Comparison of ENCODE assay signal across 2 cellular contexts in the genomic region with DNA sequence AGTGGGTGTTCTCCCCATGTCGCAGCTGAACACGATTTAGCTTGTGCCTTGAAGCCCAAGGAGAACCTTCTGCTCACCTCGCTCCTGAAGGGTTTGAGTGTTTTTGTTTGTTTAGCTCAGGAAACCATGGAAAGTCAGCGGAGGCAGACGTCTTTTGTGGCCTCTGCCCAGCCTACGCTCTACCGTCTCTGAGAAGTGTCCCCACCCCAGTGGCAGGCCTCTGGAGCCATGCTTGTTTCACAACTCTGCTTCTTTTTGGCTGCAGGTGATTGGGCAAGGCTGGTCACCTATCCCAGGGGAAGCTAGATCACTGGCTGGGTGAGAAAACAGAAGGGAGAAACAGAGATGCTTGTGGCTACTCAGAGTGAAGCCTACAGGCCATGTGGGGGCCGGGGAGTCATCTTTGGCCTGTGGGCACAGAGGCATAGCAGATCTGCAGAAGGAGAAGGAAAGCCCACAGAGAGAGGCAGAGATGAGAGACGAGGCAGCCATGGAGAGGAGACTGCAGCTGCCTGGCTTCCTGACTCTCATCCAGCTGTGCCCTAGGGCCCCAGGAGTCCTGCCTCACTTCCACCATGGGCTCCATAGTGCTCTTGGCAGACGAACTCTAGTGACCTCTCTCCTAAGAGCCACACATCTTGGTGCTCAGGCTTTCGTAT.
TF ChIP-seq lines count a peak whose summit lies in the region.

No MANE protein-coding gene starts in this region.

TF ChIP-seq in SK-N-SH, 30 proteins besides CTCF, POLR2A, EP300 and RAD21 (continued from another document):
- TF ChIP-seq, protein P1, sequence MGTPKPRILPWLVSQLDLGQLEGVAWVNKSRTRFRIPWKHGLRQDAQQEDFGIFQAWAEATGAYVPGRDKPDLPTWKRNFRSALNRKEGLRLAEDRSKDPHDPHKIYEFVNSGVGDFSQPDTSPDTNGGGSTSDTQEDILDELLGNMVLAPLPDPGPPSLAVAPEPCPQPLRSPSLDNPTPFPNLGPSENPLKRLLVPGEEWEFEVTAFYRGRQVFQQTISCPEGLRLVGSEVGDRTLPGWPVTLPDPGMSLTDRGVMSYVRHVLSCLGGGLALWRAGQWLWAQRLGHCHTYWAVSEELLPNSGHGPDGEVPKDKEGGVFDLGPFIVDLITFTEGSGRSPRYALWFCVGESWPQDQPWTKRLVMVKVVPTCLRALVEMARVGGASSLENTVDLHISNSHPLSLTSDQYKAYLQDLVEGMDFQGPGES (IDR thresholded peaks at IDR 0.05; ENCODE audit: low read depth, low read length) = no peak
- TF ChIP-seq FOXJ3 (CRISPR knock-in tag; IDR thresholded peaks at IDR 0.05) = no peak
- no peak for TF ChIP-seq NRF1 (IDR thresholded peaks at IDR 0.05; ENCODE audit: low read depth, low read length)
- TF ChIP-seq POLR2AphosphoS5 (IDR thresholded peaks at IDR 0.05; ENCODE audit: low read depth, low read length) = no peak
- no peak for TF ChIP-seq RFX5 (IDR thresholded peaks at IDR 0.05; ENCODE audit: low read length)
- TF ChIP-seq TEAD4 (IDR thresholded peaks at IDR 0.05; ENCODE audit: borderline replicate concordance, insufficient read depth) = no peak

TF ChIP-seq in SK-N-SH treated with all-trans-retinoic acid at 6 μM for 48 hours, 23 proteins besides CTCF, POLR2A, EP300 and RAD21 (continued from another document):
- TF ChIP-seq, protein P2, sequence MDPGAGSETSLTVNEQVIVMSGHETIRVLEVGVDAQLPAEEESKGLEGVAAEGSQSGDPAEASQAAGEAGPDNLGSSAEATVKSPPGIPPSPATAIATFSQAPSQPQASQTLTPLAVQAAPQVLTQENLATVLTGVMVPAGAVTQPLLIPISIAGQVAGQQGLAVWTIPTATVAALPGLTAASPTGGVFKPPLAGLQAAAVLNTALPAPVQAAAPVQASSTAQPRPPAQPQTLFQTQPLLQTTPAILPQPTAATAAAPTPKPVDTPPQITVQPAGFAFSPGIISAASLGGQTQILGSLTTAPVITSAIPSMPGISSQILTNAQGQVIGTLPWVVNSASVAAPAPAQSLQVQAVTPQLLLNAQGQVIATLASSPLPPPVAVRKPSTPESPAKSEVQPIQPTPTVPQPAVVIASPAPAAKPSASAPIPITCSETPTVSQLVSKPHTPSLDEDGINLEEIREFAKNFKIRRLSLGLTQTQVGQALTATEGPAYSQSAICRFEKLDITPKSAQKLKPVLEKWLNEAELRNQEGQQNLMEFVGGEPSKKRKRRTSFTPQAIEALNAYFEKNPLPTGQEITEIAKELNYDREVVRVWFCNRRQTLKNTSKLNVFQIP (CRISPR knock-in tag; IDR thresholded peaks at IDR 0.05; ENCODE audit: borderline replicate concordance, low read depth) = no peak
- no peak for TF ChIP-seq GLIS3 (CRISPR knock-in tag; IDR thresholded peaks at IDR 0.05)
- no peak for TF ChIP-seq PPARA (CRISPR knock-in tag; IDR thresholded peaks at IDR 0.05; ENCODE audit: borderline replicate concordance)
- TF ChIP-seq OSR1 (CRISPR knock-in tag; IDR thresholded peaks at IDR 0.05) = no peak
- TF ChIP-seq, protein P3, sequence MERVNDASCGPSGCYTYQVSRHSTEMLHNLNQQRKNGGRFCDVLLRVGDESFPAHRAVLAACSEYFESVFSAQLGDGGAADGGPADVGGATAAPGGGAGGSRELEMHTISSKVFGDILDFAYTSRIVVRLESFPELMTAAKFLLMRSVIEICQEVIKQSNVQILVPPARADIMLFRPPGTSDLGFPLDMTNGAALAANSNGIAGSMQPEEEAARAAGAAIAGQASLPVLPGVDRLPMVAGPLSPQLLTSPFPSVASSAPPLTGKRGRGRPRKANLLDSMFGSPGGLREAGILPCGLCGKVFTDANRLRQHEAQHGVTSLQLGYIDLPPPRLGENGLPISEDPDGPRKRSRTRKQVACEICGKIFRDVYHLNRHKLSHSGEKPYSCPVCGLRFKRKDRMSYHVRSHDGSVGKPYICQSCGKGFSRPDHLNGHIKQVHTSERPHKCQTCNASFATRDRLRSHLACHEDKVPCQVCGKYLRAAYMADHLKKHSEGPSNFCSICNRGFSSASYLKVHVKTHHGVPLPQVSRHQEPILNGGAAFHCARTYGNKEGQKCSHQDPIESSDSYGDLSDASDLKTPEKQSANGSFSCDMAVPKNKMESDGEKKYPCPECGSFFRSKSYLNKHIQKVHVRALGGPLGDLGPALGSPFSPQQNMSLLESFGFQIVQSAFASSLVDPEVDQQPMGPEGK (CRISPR knock-in tag; IDR thresholded peaks at IDR 0.05; ENCODE audit: borderline replicate concordance) = no peak
- TF ChIP-seq ZNF70 (CRISPR knock-in tag; IDR thresholded peaks at IDR 0.05) = no peak
- TF ChIP-seq TOX (CRISPR knock-in tag; IDR thresholded peaks at IDR 0.05; ENCODE audit: borderline replicate concordance) = no peak
